ENCODE assay signal across 12 cellular contexts in genomic region chr3:167773584-167773983, GRCh38. TPM values are rescaled to one million over a fixed set of nuclear protein-coding genes. Genes with fewer than 3 reads are reported as not detected.
DNase-seq lines count a peak whose midpoint lies in the region; ATAC-seq lines count a peak whose summit lies in the region.
"Had no signal": no experiment of that assay in that cellular context is flagged by ENCODE, and none has a peak within 500 bp of the region (broad histone marks: within the 10 kb centered on the region; RNA-seq: fewer than 3 reads in every experiment).

No MANE protein-coding gene starts in this region.

- H3K27ac ChIP-seq in BLaER1 = no peak overlapping the region

- no peak overlapping the region for H3K4me3 ChIP-seq in BLaER1

- no peaks in the 10 kb centered on the region for H3K4me1 Mint-ChIP-seq in activated T-cell treated with anti-CD3 and anti-CD28 coated beads, Interleukin-2, amount 50 U/mL, for 72 hours (ENCODE audit: low read depth)

- peak overlapping the region; percentile 46 for H3K4me2 ChIP-seq in BLaER1

- H3K36me3 Mint-ChIP-seq in activated T-cell treated with anti-CD3 and anti-CD28 coated beads, Interleukin-2, amount 50 U/mL, for 72 hours (ENCODE audit: insufficient read depth in 2 of 2) = peaks cover 0 to 1% of the 10 kb centered on the region in 2 donors

- H3K4me1 ChIP-seq in BLaER1 = peaks cover 11% of the 10 kb centered on the region

- no peaks in the 10 kb centered on the region for H3K27me3 ChIP-seq in BLaER1

- H3K4me3 Mint-ChIP-seq in activated T-cell treated with anti-CD3 and anti-CD28 coated beads, Interleukin-2, amount 50 U/mL, for 72 hours = no peak overlapping the region

- ATAC-seq in GM19324 (IDR thresholded peaks at IDR 0.05; ENCODE audit: low FRiP score, unreplicated experiment) = peak; percentile 77
- peak; percentile 66 for ATAC-seq in HG02588 (IDR thresholded peaks at IDR 0.05; ENCODE audit: unreplicated experiment)
- peak; percentile 65 for ATAC-seq in HG03280 (IDR thresholded peaks at IDR 0.05; ENCODE audit: unreplicated experiment)
- ATAC-seq in activated T-cell treated with anti-CD3 and anti-CD28 coated beads, Interleukin-2, amount 50 U/mL, for 72 hours (replicated peaks in 1 of 2) = no peak

- H3K9ac ChIP-seq in BLaER1 = no peak overlapping the region

- no peak overlapping the region for H3K27ac Mint-ChIP-seq in activated T-cell treated with anti-CD3 and anti-CD28 coated beads, Interleukin-2, amount 50 U/mL, for 72 hours

- H3K9me3 ChIP-seq in BLaER1 = peaks cover 7% of the 10 kb centered on the region; the same call in 1 of the 2 replicates

- H3K36me3 ChIP-seq in BLaER1 = no peaks in the 10 kb centered on the region

- no peaks in the 10 kb centered on the region for H3K27me3 Mint-ChIP-seq in activated T-cell treated with anti-CD3 and anti-CD28 coated beads, Interleukin-2, amount 50 U/mL, for 72 hours (ENCODE audit: low read depth)

- H4K20me1 ChIP-seq in BLaER1 = no peaks in the 10 kb centered on the region

- peaks cover 0 to 2% of the 10 kb centered on the region in 2 donors for H3K9me3 Mint-ChIP-seq in activated T-cell treated with anti-CD3 and anti-CD28 coated beads, Interleukin-2, amount 50 U/mL, for 72 hours

- no peak for DNase-seq in NCI-H69 (lab: John Stamatoyannopoulos, UW)
- DNase-seq in NCI-H2107 (lab: John Stamatoyannopoulos, UW) = no peak
- no peak for DNase-seq in activated gamma-delta T cell treated with Interleukin-2 at 50 U/mL for 16 hours
- DNase-seq in activated T-cell treated with anti-CD3 and anti-CD28 coated beads, Interleukin-2, amount 50 U/mL, for 72 hours = no peak
- DNase-seq: activated CD4-positive, alpha-beta T cell treated with anti-CD3 and anti-CD28 coated beads for 1 hour; activated effector memory CD4-positive, alpha-beta T cell treated with anti-CD3 and anti-CD28 coated beads, Interleukin-2, amount 50 U/mL, for 16 hours; NCI-H526 treated with DMSO at 0.1 percent for 48 hours; stimulated activated CD4-positive, alpha-beta T cell treated with anti-CD3 and anti-CD28 coated beads, Interleukin-4, amount 100 ng/mL, for 4 hours had no signal

RNA-seq across cellular contexts. Expression of gene SERPINI1, which starts 38.1 kb away (rescaled TPM):
- 1 to 10 TPM; 3.7 to 3.9 TPM for total RNA-seq in activated T-cell treated with anti-CD3 and anti-CD28 coated beads, Interleukin-2, amount 50 U/mL, for 72 hours

RNA-seq across cellular contexts. Expression of gene PDCD10, which starts 38.9 kb away (rescaled TPM):
- total RNA-seq in activated T-cell treated with anti-CD3 and anti-CD28 coated beads, Interleukin-2, amount 50 U/mL, for 72 hours = 10 to 100 TPM; 46.8 to 63.3 TPM

Comparison
In these comparisons a context has a peak if more than half of its experiments do, and no peak if none do; other contexts are left out.
1. ATAC-seq: peak in GM19324 (single experiment), HG02588 (single experiment) and HG03280 (single experiment); none in activated T-cell treated with anti-CD3 and anti-CD28 coated beads, Interleukin-2, amount 50 U/mL, for 72 hours (0 of 2).